ENCODE assay signal across 16 cellular contexts in genomic region chr21:43169230-43169886, GRCh38. TPM values are rescaled to one million over a fixed set of nuclear protein-coding genes. Genes with fewer than 3 reads are reported as not detected.
"Had no signal": no experiment of that assay in that cellular context is flagged by ENCODE, and none has a peak within 500 bp of the region (broad histone marks: within the 10 kb centered on the region; RNA-seq: fewer than 3 reads in every experiment).

No MANE protein-coding gene starts in this region.

RNA-seq across cellular contexts. Expression of gene CRYAA, which starts 0.6 kb away (rescaled TPM):
- total RNA-seq: naive thymus-derived CD4-positive, alpha-beta T cell; natural killer cell; occipital lobe; osteoblast; ovary; progenitor cell of endocrine pancreas; psoas muscle; renal cortical epithelial cell; right cardiac atrium; sciatic nerve; smooth muscle cell; spleen; suprapubic skin; transverse colon; ureter; vagina had no signal
